Comparison of ENCODE assay signal across 11 cellular contexts in the genomic region with DNA sequence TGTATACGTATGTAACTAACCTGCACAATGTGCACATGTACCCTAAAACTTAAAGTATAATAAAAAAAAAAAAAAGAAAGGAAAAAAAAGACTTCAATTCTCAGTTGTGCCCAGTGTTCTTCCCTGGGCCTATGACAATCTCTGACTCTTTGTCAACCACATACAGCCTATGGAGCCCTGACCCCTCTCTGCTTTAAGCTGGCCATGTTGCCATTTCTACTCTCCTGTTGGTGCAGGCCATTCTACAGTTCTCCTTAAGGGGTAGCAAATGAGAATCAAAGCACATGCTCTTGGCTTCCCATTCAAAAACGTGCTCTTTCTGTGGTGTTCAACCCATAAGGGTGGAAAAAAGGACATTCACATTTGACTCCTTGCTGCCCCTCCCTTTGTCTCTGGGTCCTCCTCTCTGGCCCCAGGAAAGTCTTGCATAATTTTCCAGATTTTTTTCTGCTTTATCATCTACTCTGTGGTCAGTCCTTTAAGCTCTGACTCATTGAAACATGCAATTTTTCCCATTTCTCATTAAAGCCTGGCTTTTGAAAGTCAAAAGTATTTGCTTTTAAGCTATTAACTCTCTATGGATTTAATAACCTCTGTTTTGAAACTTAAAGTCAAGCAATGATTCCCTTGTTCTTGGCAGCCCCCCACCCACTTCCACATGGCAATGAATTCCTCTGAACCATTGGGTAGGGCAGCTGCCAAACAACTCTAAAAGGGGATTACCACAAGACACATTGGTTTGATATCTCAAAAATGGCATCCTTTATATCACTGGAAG.
DNase-seq lines count a peak whose midpoint lies in the region; ATAC-seq and TF ChIP-seq lines count a peak whose summit lies in the region.
"Had no signal": no experiment of that assay in that cellular context is flagged by ENCODE, and none has a peak within 500 bp of the region (broad histone marks: within the 10 kb centered on the region; RNA-seq: fewer than 3 reads in every experiment).

No MANE protein-coding gene starts in this region.

- no peaks in the 10 kb centered on the region for H3K9me3 ChIP-seq in fibroblast of lung (ENCODE audit: control insufficient read depth, insufficient read depth, low read depth, low read length)

- TF ChIP-seq CTCF in fibroblast of lung (conservative IDR thresholded peaks at IDR 0.05 in 1 of 2, IDR thresholded peaks at IDR 0.05 in 1 of 2; ENCODE audit: low read depth in 1 of 2, low read length in 2 of 2) = no peak
- no peak for TF ChIP-seq CTCF in GM13977 (IDR thresholded peaks at IDR 0.05; ENCODE audit: extremely low read depth, insufficient read depth, missing control alignments)

- H3K4me2 ChIP-seq in fibroblast of lung (ENCODE audit: extremely low read depth, insufficient read depth, low read length) = peak overlapping the region; percentile 40

- H3K9ac ChIP-seq in fibroblast of lung (ENCODE audit: insufficient read depth, low read length) = no peak overlapping the region

- no peaks in the 10 kb centered on the region for H3K27me3 ChIP-seq in fibroblast of lung (ENCODE audit: control insufficient read depth, insufficient read depth, low read length)

- H3K79me2 ChIP-seq in fibroblast of lung (ENCODE audit: control insufficient read depth, insufficient read depth, low read length) = no peaks in the 10 kb centered on the region

- peaks cover 4% of the 10 kb centered on the region for H3K4me1 ChIP-seq in fibroblast of lung (ENCODE audit: control insufficient read depth, extremely low read depth, insufficient read depth, low read length)

- peak overlapping the region; percentile 38 for H2AFZ ChIP-seq in fibroblast of lung (ENCODE audit: low read length)

- H4K20me1 ChIP-seq in fibroblast of lung (ENCODE audit: control insufficient read depth, extremely low read depth, insufficient read depth, low read length) = no peaks in the 10 kb centered on the region

- in situ Hi-C loops in GM13977 (cut with MboI; ENCODE audit: low pct_unique_long_range_greater_than_20kb, low sequenced_read_pairs, unreplicated experiment) = no loop called here

- no peak for ATAC-seq in GM21737 (IDR thresholded peaks at IDR 0.05; ENCODE audit: unreplicated experiment)

- no peak overlapping the region for H3K4me3 ChIP-seq in fibroblast of lung (replicated peaks in 1 of 4; ENCODE audit: control extremely low read depth in 1 of 4, insufficient read depth in 1 of 4, low read depth in 3 of 4, low read length in 4 of 4)

- DNase-seq in HCEC 1CT = peak; percentile 96
- peak; percentile 81 for DNase-seq in RKO (ENCODE audit: low spot score)
- DNase-seq in fibroblast of lung (ENCODE audit: low read depth in 2 of 2) = peak; percentile 96
- DNase-seq in smooth muscle cell of the brain vasculature (ENCODE audit: low read depth, low spot score) = peak; percentile 36
- DNase-seq in GM13977 (ENCODE audit: low spot score) = no peak
- DNase-seq in pons (ENCODE audit: low spot score) = no peak
- DNase-seq: activated B cell treated with CpG ODN at 0.5 μM for 24 hours; activated naive CD4-positive, alpha-beta T cell treated with anti-CD3 and anti-CD28 coated beads, Interleukin-2, amount 50 U/mL, for 16 hours; H7; NCI-H510A had no signal

- peak overlapping the region; percentile 84 for H3K27ac ChIP-seq in fibroblast of lung (ENCODE audit: insufficient read depth, low read length)

- no peaks in the 10 kb centered on the region for H3K36me3 ChIP-seq in fibroblast of lung (ENCODE audit: control insufficient read depth, insufficient read depth, low read length)

Comparison
In these comparisons a context has a peak if more than half of its experiments do, and no peak if none do; other contexts are left out.
1. DNase-seq: peak in HCEC 1CT (single experiment), RKO (single experiment), fibroblast of lung (2 of 2) and smooth muscle cell of the brain vasculature (single experiment); none in GM13977 (single experiment) and pons (single experiment).